8 cellular contexts compared by ENCODE assay signal in the genomic region with DNA sequence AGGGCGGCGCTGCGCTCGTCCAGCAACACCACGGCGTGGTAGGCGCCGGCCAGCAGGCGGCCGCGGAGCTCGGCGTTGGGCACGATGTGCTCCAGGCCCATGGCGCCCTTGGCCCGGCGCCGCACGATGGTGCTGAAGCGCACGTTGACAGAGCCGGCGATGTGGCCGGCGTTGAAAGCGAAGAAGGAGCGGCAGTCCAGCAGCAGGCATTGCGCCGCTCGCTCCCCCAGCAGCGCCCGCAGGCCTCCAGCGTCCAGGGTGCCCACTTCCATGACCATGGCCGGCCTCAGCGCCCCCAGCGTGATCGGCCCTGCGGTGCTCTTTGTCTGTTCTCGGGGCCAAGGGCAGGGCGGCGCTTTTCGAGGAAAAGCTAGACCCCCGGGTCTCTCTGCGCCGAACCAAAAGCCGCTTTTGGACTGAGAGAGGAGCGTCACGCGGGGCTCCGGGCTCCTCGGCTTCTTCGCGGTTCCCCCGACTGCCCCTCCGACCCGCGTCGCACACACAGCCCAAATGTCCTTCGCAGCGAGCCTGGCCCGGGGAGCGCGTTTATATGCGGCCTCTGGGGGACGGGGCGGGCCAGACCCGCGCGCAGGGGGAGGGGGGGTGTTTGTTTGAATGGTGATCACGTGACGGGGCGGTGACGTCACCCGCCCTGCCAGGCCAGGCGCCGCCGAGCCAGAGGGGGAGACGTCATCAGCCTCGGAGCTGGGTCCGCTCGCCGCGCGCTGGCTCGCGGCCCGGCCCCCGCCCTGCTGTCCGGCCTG. TPM values are rescaled to one million over a fixed set of nuclear protein-coding genes. Genes with fewer than 3 reads are reported as not detected.
DNase-seq lines count a peak whose midpoint lies in the region; ATAC-seq and TF ChIP-seq lines count a peak whose summit lies in the region.

A gene with protein sequence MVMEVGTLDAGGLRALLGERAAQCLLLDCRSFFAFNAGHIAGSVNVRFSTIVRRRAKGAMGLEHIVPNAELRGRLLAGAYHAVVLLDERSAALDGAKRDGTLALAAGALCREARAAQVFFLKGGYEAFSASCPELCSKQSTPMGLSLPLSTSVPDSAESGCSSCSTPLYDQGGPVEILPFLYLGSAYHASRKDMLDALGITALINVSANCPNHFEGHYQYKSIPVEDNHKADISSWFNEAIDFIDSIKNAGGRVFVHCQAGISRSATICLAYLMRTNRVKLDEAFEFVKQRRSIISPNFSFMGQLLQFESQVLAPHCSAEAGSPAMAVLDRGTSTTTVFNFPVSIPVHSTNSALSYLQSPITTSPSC (minus strand): TSS at position 521 of the 764 bp plus-strand sequence. CDS start 243 bp downstream, at position 278.

- DNase-seq in CD4-positive, alpha-beta memory T cell: peak; percentile 97 to 98 (median 98)
- DNase-seq in NCI-H82 (lab: John Stamatoyannopoulos, UW) (peak; percentile 96), ecto neural progenitor cell (ENCODE audit: low spot score) (peak; percentile 98), lower lobe of right lung (peak; percentile 100)
- peak; percentile 98 for DNase-seq in activated CD8-positive, alpha-beta T cell treated with anti-CD3 and anti-CD28 coated beads, Interleukin-2, amount 10 ng/mL, durations not matched to agents 7 days and 5 days
- peak; percentile 93 to 97 (median 95) for DNase-seq in stimulated activated CD4-positive, alpha-beta T cell treated with anti-CD3 and anti-CD28 coated beads, TNF-alpha, amount 100 ng/mL, for 1 hour (ENCODE audit: low read depth in 3 of 3, low spot score in 1 of 3)

- H3K4me1 ChIP-seq in CD4-positive, alpha-beta memory T cell (ENCODE audit: insufficient read depth, low read length): peaks cover 64% of the 10 kb centered on the region
- peaks cover 74% of the 10 kb centered on the region for H3K4me1 ChIP-seq in lower lobe of right lung

- intact Hi-C loops in CD4-positive, alpha-beta memory T cell (cut with micrococcal nuclease): loop anchor here (5.0 to 10.0 kb wide), 3 partner anchors 374 to 1384 kb away; a partner anchor contains a TSS
- intact Hi-C loops in lower lobe of right lung (cut with DNase I): no loop called here

- CTCF ChIA-PET in CD4-positive, alpha-beta memory T cell (lab: Charles Lee; ENCODE audit: partially characterized antibody): interaction anchor here (0.7 to 5.3 kb wide), 19 partner anchors 11 to 188 kb away, joined by 3 to 68 read pairs (median 7); a partner anchor contains a TSS
- CTCF ChIA-PET in activated CD8-positive, alpha-beta T cell treated with anti-CD3 and anti-CD28 coated beads, Interleukin-2, amount 10 ng/mL, durations not matched to agents 7 days and 5 days (lab: Charles Lee): interaction anchor here (0.7 to 4.6 kb wide), 15 partner anchors 10 to 166 kb away, joined by 3 to 59 read pairs (median 5); no protein-coding TSS in a partner anchor

- H3K36me3 Mint-ChIP-seq in CD4-positive, alpha-beta memory T cell: peaks cover 29 to 47% of the 10 kb centered on the region in 2 donors
- peaks cover 19% of the 10 kb centered on the region for H3K36me3 Mint-ChIP-seq in activated CD8-positive, alpha-beta T cell treated with anti-CD3 and anti-CD28 coated beads, Interleukin-2, amount 10 ng/mL, durations not matched to agents 7 days and 5 days (ENCODE audit: low read depth)

- H3K36me3 ChIP-seq in CD4-positive, alpha-beta memory T cell (ENCODE audit: insufficient read depth, low read length): peaks cover 22% of the 10 kb centered on the region
- peaks cover 34% of the 10 kb centered on the region for H3K36me3 ChIP-seq in lower lobe of right lung

- peak within 1 kb of the TSS; percentile 83 to 92 for H3K4me3 ChIP-seq in CD4-positive, alpha-beta memory T cell (ENCODE audit: low read length in 2 of 2)
- H3K4me3 ChIP-seq in lower lobe of right lung: peak within 1 kb of the TSS; percentile 91

- no peaks in the 10 kb centered on the region for H3K27me3 ChIP-seq in CD4-positive, alpha-beta memory T cell (ENCODE audit: insufficient read depth, low read length)
- H3K27me3 ChIP-seq in lower lobe of right lung (ENCODE audit: low read depth): no peaks in the 10 kb centered on the region

- peaks cover 47 to 89% (median 60%) of the 10 kb centered on the region in 4 donors for H3K4me1 Mint-ChIP-seq in CD4-positive, alpha-beta memory T cell
- peaks cover 53% of the 10 kb centered on the region for H3K4me1 Mint-ChIP-seq in activated CD8-positive, alpha-beta T cell treated with anti-CD3 and anti-CD28 coated beads, Interleukin-2, amount 10 ng/mL, durations not matched to agents 7 days and 5 days (ENCODE audit: low read depth)

- peak within 1 kb of the TSS; percentile 99 to 100 (median 100) for H3K27ac Mint-ChIP-seq in CD4-positive, alpha-beta memory T cell
- peak within 1 kb of the TSS; percentile 99 for H3K27ac Mint-ChIP-seq in activated CD8-positive, alpha-beta T cell treated with anti-CD3 and anti-CD28 coated beads, Interleukin-2, amount 10 ng/mL, durations not matched to agents 7 days and 5 days

- H3K9me3 ChIP-seq in CD4-positive, alpha-beta memory T cell (ENCODE audit: control insufficient read depth in 1 of 2, low read length in 2 of 2): no peaks in the 10 kb centered on the region
- H3K9me3 ChIP-seq in lower lobe of right lung: no peaks in the 10 kb centered on the region

- H3K27ac ChIP-seq in CD4-positive, alpha-beta memory T cell (ENCODE audit: low read depth, low read length): peak within 1 kb of the TSS; percentile 100
- peak within 1 kb of the TSS; percentile 100 for H3K27ac ChIP-seq in lower lobe of right lung

- peaks cover 0 to 28% (median 0%) of the 10 kb centered on the region in 8 donors for H3K9me3 Mint-ChIP-seq in CD4-positive, alpha-beta memory T cell
- no peaks in the 10 kb centered on the region for H3K9me3 Mint-ChIP-seq in activated CD8-positive, alpha-beta T cell treated with anti-CD3 and anti-CD28 coated beads, Interleukin-2, amount 10 ng/mL, durations not matched to agents 7 days and 5 days (ENCODE audit: insufficient read depth)

- H3K4me3 Mint-ChIP-seq in CD4-positive, alpha-beta memory T cell: peak within 1 kb of the TSS; percentile 93 to 98 (median 96)
- H3K4me3 Mint-ChIP-seq in activated CD8-positive, alpha-beta T cell treated with anti-CD3 and anti-CD28 coated beads, Interleukin-2, amount 10 ng/mL, durations not matched to agents 7 days and 5 days: peak within 1 kb of the TSS; percentile 90

- POLR2A ChIA-PET in CD4-positive, alpha-beta memory T cell (lab: Charles Lee; ENCODE audit: partially characterized antibody): interaction anchor here (0.6 to 5.2 kb wide), 61 partner anchors 7 to 1147 kb away, joined by 3 to 114 read pairs (median 6); a partner anchor contains a TSS
- POLR2A ChIA-PET in activated CD8-positive, alpha-beta T cell treated with anti-CD3 and anti-CD28 coated beads, Interleukin-2, amount 10 ng/mL, durations not matched to agents 7 days and 5 days (lab: Charles Lee): interaction anchor here (0.5 to 4.1 kb wide), 30 partner anchors 9 to 374 kb away, joined by 3 to 25 read pairs (median 4); a partner anchor contains a TSS

- ATAC-seq in GM19438 (IDR thresholded peaks at IDR 0.05; ENCODE audit: low read depth, unreplicated experiment): peak; percentile 54
- peak; percentile 53 for ATAC-seq in HG03571 (IDR thresholded peaks at IDR 0.05; ENCODE audit: unreplicated experiment)
- ATAC-seq in activated CD8-positive, alpha-beta T cell treated with anti-CD3 and anti-CD28 coated beads, Interleukin-2, amount 10 ng/mL, durations not matched to agents 7 days and 5 days: peak; percentile 68
- peak; percentile 64 to 78 for ATAC-seq in lower lobe of right lung

- H3K27me3 Mint-ChIP-seq in CD4-positive, alpha-beta memory T cell: peaks cover 0 to 3% of the 10 kb centered on the region in 2 donors
- no peaks in the 10 kb centered on the region for H3K27me3 Mint-ChIP-seq in activated CD8-positive, alpha-beta T cell treated with anti-CD3 and anti-CD28 coated beads, Interleukin-2, amount 10 ng/mL, durations not matched to agents 7 days and 5 days (ENCODE audit: low read depth)

- peak; percentile 38 for TF ChIP-seq CTCF in lower lobe of right lung (IDR thresholded peaks at IDR 0.05)

RNA-seq across cellular contexts. Expression of the gene that starts here (rescaled TPM):
- 10 to 100 TPM; 18.0 to 18.8 TPM for total RNA-seq in CD4-positive, alpha-beta memory T cell
- 100 to 1,000 TPM; 297 to 879 TPM for polyA plus RNA-seq in CD4-positive, alpha-beta memory T cell
- 10 to 100 TPM; 55.6 to 56.6 TPM for total RNA-seq in activated CD8-positive, alpha-beta T cell treated with anti-CD3 and anti-CD28 coated beads, Interleukin-2, amount 10 ng/mL, durations not matched to agents 7 days and 5 days
- 367 TPM for total RNA-seq in lower lobe of right lung

Comparison
In these comparisons a context has a peak if more than half of its experiments do, and no peak if none do; other contexts are left out.
1. Peak in every context shown above with its lines: DNase-seq, ATAC-seq, H3K4me3 ChIP-seq and H3K27ac ChIP-seq.